Comparison of ENCODE assay signal across 8 cellular contexts in the genomic region with DNA sequence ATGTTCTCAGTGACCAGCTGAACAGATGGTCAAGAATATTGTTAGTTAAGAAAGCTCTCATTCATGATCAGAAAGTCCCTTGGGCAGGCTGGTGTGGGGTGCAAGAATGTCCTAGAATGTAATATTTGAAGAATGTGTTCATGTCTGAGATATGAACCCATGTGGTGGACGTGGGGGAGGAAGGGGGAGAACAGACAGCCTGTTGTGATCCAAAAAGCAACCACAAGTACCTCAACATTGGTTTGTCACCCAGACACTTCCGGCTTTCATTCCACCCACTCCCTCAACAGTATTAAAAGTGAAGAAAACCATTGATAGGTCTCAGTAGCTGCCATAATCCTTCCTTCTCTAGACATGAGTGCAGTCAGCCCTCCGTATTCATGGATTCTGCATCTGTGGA.
DNase-seq lines count a peak whose midpoint lies in the region; ATAC-seq, FAIRE-seq and TF ChIP-seq lines count a peak whose summit lies in the region.

No MANE protein-coding gene starts in this region.

- no peak overlapping the region for H3K23ac ChIP-seq in IMR-90 (ENCODE audit: low read depth, low read length)

- BruUV-seq in IMR-90 (replicated peaks; lab: Mats Ljungman, UMichigan): no TSS peak

- in situ Hi-C loops in IMR-90 (cut with MboI; ENCODE audit: low sequenced_read_pairs): no loop called here

- H3K4me3 ChIP-seq in IMR-90 (ENCODE audit: insufficient read depth, low read depth, low read length) (no peak overlapping the region), heart right ventricle (no peak overlapping the region)

- dilution Hi-C loops in IMR-90 (cut with HindIII; ENCODE audit: low sequenced_read_pairs, unreplicated experiment): no loop called here

- H3K4me1 ChIP-seq in IMR-90 (ENCODE audit: control insufficient read depth, insufficient read depth, low read length) (peaks cover 14% of the 10 kb centered on the region), heart right ventricle (peaks cover 0 to 37% (median 11%) of the 10 kb centered on the region in 9 donors)

- H3K4ac ChIP-seq in IMR-90 (ENCODE audit: low read depth, low read length): peak overlapping the region; percentile 49

- no peak overlapping the region; the same call in 1 of the 2 replicates for H3K9ac ChIP-seq in IMR-90 (ENCODE audit: low read depth, low read length)

- no peak overlapping the region for H3K56ac ChIP-seq in IMR-90 (ENCODE audit: extremely low read depth, insufficient read depth, low read length)

- H4K91ac ChIP-seq in IMR-90 (ENCODE audit: insufficient read depth, low read depth, low read length): peak overlapping the region; percentile 15; the same call in 1 of the 2 replicates

- H3K79me1 ChIP-seq in IMR-90 (ENCODE audit: low read depth in 1 of 2, low read length in 2 of 2): peaks cover 6 to 16% of the 10 kb centered on the region in 2 experiments; a peak in 3 of 4 replicates

- no peak for TF ChIP-seq CTCF in IMR-90 (conservative IDR thresholded peaks at IDR 0.05; ENCODE audit: low read depth, low read length)
- TF ChIP-seq CTCF in heart right ventricle (IDR thresholded peaks at IDR 0.05): no peak

- ATAC-seq in GM19467 (IDR thresholded peaks at IDR 0.05; ENCODE audit: unreplicated experiment) (peak; percentile 82), IMR-90 (ENCODE audit: low read depth) (peak; percentile 77), heart right ventricle (peak; percentile 61 to 93 (median 82))
- peak; percentile 99 for ATAC-seq in stimulated activated effector memory CD8-positive, alpha-beta T cell treated with anti-CD3 and anti-CD28 coated beads, Interleukin-12 subunit alpha, Interleukin-12 subunit beta, amount 100 ng/mL, for 72 hours

- peak overlapping the region; percentile 22; the same call in 1 of the 2 replicates for H2BK20ac ChIP-seq in IMR-90 (ENCODE audit: low read depth, low read length)

- no peaks in the 10 kb centered on the region for H3K9me3 Mint-ChIP-seq in stimulated activated effector memory CD8-positive, alpha-beta T cell treated with anti-CD3 and anti-CD28 coated beads, Interleukin-12 subunit alpha, Interleukin-12 subunit beta, amount 100 ng/mL, for 72 hours

- peaks cover 42% of the 10 kb centered on the region for H3K4me1 Mint-ChIP-seq in stimulated activated effector memory CD8-positive, alpha-beta T cell treated with anti-CD3 and anti-CD28 coated beads, Interleukin-12 subunit alpha, Interleukin-12 subunit beta, amount 100 ng/mL, for 72 hours

- TF ChIP-seq POLR2A in IMR-90 (IDR thresholded peaks at IDR 0.05; ENCODE audit: low read depth, low read length): 0 out of 2 replicates have a peak, but pooled peaks have one; percentile 32

- CTCF ChIA-PET in IMR-90 (lab: Yijun Ruan, JAX): interaction anchor here (0.7 kb wide), 1 partner anchor 204 kb away, joined by 6 read pairs; no protein-coding TSS in a partner anchor

- peak overlapping the region; percentile 68 for H2BK120ac ChIP-seq in IMR-90 (ENCODE audit: low read depth, low read length)

- H2AK5ac ChIP-seq in IMR-90 (ENCODE audit: low read depth, low read length): no peak overlapping the region

- peak overlapping the region; percentile 2; the same call in 1 of the 3 replicates for H2BK15ac ChIP-seq in IMR-90 (ENCODE audit: low read depth, low read length)

- H2AFZ ChIP-seq in IMR-90 (replicated peaks; ENCODE audit: low read length, poor library complexity): peak overlapping the region; percentile 73

- peak overlapping the region; percentile 43 for H3K4me3 Mint-ChIP-seq in stimulated activated effector memory CD8-positive, alpha-beta T cell treated with anti-CD3 and anti-CD28 coated beads, Interleukin-12 subunit alpha, Interleukin-12 subunit beta, amount 100 ng/mL, for 72 hours

- POLR2A ChIA-PET in IMR-90 (lab: Charles Lee; ENCODE audit: unreplicated experiment): no interaction called here

- DNase-seq in AML-193 (lab: John Stamatoyannopoulos, UW) (peak; percentile 61 to 66), IMR-90 (peak; percentile 91), heart right ventricle (peak in 1 of 2 donors; percentile 39), ecto neural progenitor cell (ENCODE audit: low spot score) (no peak), frontal cortex (ENCODE audit: low spot score in 2 of 2) (no peak)
- peak; percentile 64 for DNase-seq in activated CD8-positive, alpha-beta memory T cell treated with anti-CD3 and anti-CD28 coated beads, Interleukin-2, amount 50 U/mL, for 4 hours
- peak; percentile 39 to 70 for DNase-seq in stimulated activated effector memory CD8-positive, alpha-beta T cell treated with anti-CD3 and anti-CD28 coated beads, Interleukin-12 subunit alpha, Interleukin-12 subunit beta, amount 100 ng/mL, for 72 hours (ENCODE audit: low spot score in 2 of 2)

- H3K36me3 Mint-ChIP-seq in stimulated activated effector memory CD8-positive, alpha-beta T cell treated with anti-CD3 and anti-CD28 coated beads, Interleukin-12 subunit alpha, Interleukin-12 subunit beta, amount 100 ng/mL, for 72 hours: peaks cover 11% of the 10 kb centered on the region

- H3K14ac ChIP-seq in IMR-90 (replicated peaks; ENCODE audit: low read depth, low read length): no peak overlapping the region; the same call in 1 of the 2 replicates

- no peak overlapping the region for H2AK9ac ChIP-seq in IMR-90 (replicated peaks; ENCODE audit: low read depth, low read length, poor library complexity)

- H3K4me2 ChIP-seq in IMR-90 (ENCODE audit: low read depth, low read length): peak overlapping the region; percentile 19; the same call in 1 of the 2 replicates

- peak overlapping the region in 1 of 2 experiments; percentile 44; a peak in 2 of 4 replicates for H4K8ac ChIP-seq in IMR-90 (ENCODE audit: low read depth in 2 of 2, low read length in 2 of 2)

- H3K9me3 ChIP-seq in IMR-90 (ENCODE audit: control insufficient read depth, insufficient read depth, low read length) (no peaks in the 10 kb centered on the region), heart right ventricle (no peaks in the 10 kb centered on the region)

- FAIRE-seq in frontal cortex (lab: Jason Lieb, UNC): no peak

- peaks cover 12% of the 10 kb centered on the region; the same call in 1 of the 2 replicates for H3K9me1 ChIP-seq in IMR-90 (ENCODE audit: insufficient read depth, low read length)

- peak overlapping the region; percentile 62 for H3K27ac Mint-ChIP-seq in stimulated activated effector memory CD8-positive, alpha-beta T cell treated with anti-CD3 and anti-CD28 coated beads, Interleukin-12 subunit alpha, Interleukin-12 subunit beta, amount 100 ng/mL, for 72 hours

- H3K36me3 ChIP-seq in IMR-90 (ENCODE audit: control insufficient read depth, insufficient read depth, low read length): no peaks in the 10 kb centered on the region
- no peaks in the 10 kb centered on the region for H3K36me3 ChIP-seq in heart right ventricle

- peak overlapping the region; percentile 6; the same call in 1 of the 2 replicates for H4K5ac ChIP-seq in IMR-90 (ENCODE audit: low read depth, low read length)

- peak overlapping the region; percentile 6; the same call in 1 of the 2 replicates for H3K27ac ChIP-seq in IMR-90 (ENCODE audit: insufficient read depth, low read length)
- H3K27ac ChIP-seq in heart right ventricle: peak overlapping the region in 3 of 10 donors; percentile 10 to 64 (median 62)

- H4K20me1 ChIP-seq in IMR-90 (ENCODE audit: insufficient read depth, low read length): no peaks in the 10 kb centered on the region

- H3K18ac ChIP-seq in IMR-90 (ENCODE audit: low read depth, low read length): peak overlapping the region; percentile 57; the same call in 1 of the 2 replicates

- no CpG with 5 or more reads among the region's 3 CpGs for WGBS in IMR-90 (ENCODE audit: extremely low coverage in 2 of 2, insufficient read length in 1 of 2), 2 experiments
- WGBS in heart right ventricle, 2 donors: 62 to 66% methylated on average over 3 of the region's 3 CpGs

- no peak for TF ChIP-seq RAD21 in IMR-90 (IDR thresholded peaks at IDR 0.05; ENCODE audit: low read length)

- intact Hi-C loops in IMR-90 (cut with micrococcal nuclease) (no loop called here), heart right ventricle (cut with DNase I) (no loop called here)

- H2BK5ac ChIP-seq in IMR-90 (ENCODE audit: low read depth, low read length, poor library complexity, severe bottlenecking): peak overlapping the region; percentile 40

- H3K27me3 ChIP-seq in IMR-90 (ENCODE audit: control insufficient read depth, insufficient read depth, low read length) (no peaks in the 10 kb centered on the region), heart right ventricle (no peaks in the 10 kb centered on the region)

TF ChIP-seq in IMR-90, 13 proteins besides CTCF, POLR2A, EP300 and RAD21:
- peak; percentile 68 for TF ChIP-seq RCOR1 (IDR thresholded peaks at IDR 0.05; ENCODE audit: insufficient replicate concordance, low read length)
- TF ChIP-seq, protein P1, sequence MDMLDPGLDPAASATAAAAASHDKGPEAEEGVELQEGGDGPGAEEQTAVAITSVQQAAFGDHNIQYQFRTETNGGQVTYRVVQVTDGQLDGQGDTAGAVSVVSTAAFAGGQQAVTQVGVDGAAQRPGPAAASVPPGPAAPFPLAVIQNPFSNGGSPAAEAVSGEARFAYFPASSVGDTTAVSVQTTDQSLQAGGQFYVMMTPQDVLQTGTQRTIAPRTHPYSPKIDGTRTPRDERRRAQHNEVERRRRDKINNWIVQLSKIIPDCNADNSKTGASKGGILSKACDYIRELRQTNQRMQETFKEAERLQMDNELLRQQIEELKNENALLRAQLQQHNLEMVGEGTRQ (IDR thresholded peaks at IDR 0.05; ENCODE audit: low read depth, low read length): peak; percentile 24; the same call in 1 of the 2 replicates
- no peak for TF ChIP-seq MAFK (IDR thresholded peaks at IDR 0.05; ENCODE audit: low read depth, low read length)
- TF ChIP-seq CHD1 (IDR thresholded peaks at IDR 0.05; ENCODE audit: low read depth, low read length): no peak

Comparison
In these comparisons a context has a peak if more than half of its experiments do, and no peak if none do; other contexts are left out.
1. DNase-seq: peak in AML-193 (2 of 2), IMR-90 (single experiment), activated CD8-positive, alpha-beta memory T cell treated with anti-CD3 and anti-CD28 coated beads, Interleukin-2, amount 50 U/mL, for 4 hours (single experiment) and stimulated activated effector memory CD8-positive, alpha-beta T cell treated with anti-CD3 and anti-CD28 coated beads, Interleukin-12 subunit alpha, Interleukin-12 subunit beta, amount 100 ng/mL, for 72 hours (2 of 2); none in ecto neural progenitor cell (single experiment) and frontal cortex (0 of 2).
2. Peak in every context shown above with its lines, with median percentiles within 50 percentile points of each other: ATAC-seq.